In the genomic region with DNA sequence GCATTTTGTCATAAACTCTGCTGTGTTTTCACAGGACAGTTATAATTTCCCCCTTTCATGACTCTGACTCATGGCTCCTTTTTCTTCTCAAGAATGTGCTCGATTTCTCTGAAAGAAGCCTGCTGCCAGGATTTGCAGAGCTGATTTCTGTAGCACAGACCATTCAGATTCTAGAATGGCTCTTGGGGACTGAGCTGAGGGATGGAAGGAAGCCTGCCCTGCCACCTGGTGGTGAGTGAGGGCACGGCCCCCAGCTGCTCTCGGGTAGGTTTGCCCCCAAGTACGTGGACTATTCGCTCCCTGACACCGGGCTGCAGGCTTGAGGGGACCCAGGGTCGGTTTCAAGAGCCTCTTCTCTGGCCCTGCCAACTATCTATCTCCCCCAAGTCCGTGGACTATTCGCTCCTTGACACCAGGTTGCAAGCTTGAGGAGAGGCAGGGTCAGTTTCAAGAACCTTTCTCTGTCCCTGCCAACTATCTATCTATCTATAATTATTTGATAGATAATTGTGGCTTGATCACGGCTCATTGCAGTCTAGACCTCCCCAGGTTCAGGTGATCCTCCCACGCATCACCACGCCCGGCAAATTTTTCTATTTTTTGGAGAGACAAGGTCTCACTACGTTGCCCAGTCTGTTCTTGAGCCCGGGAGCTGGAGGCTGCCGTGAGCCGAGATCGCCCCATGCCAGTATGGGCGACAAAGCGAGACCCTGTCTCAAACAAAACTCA, we compare ENCODE assay signal across 9 cellular contexts. TPM values are rescaled to one million over a fixed set of nuclear protein-coding genes. Genes with fewer than 3 reads are reported as not detected.
DNase-seq lines count a peak whose midpoint lies in the region; ATAC-seq and TF ChIP-seq lines count a peak whose summit lies in the region.
"Had no signal": no experiment of that assay in that cellular context is flagged by ENCODE, and none has a peak within 500 bp of the region (broad histone marks: within the 10 kb centered on the region; RNA-seq: fewer than 3 reads in every experiment).

No MANE protein-coding gene starts in this region.

- H3K36me3 ChIP-seq in MG63 (peaks cover 2% of the 10 kb centered on the region; the same call in 1 of the 2 replicates), RWPE2 (ENCODE audit: low read depth) (no peaks in the 10 kb centered on the region), ovary (no peaks in the 10 kb centered on the region), thyroid gland (no peaks in the 10 kb centered on the region)

- peak; percentile 83 for ATAC-seq in RWPE2 (ENCODE audit: low read depth)

- peak; percentile 91 for TF ChIP-seq CTCF in RWPE2 (IDR thresholded peaks at IDR 0.05; ENCODE audit: poor library complexity, severe bottlenecking)
- peak; percentile 40 to 70 (median 57) for TF ChIP-seq CTCF in ovary (IDR thresholded peaks at IDR 0.05)
- peak; percentile 73 to 95 (median 78) for TF ChIP-seq CTCF in thyroid gland (IDR thresholded peaks at IDR 0.05)

- no peaks in the 10 kb centered on the region for H3K27me3 ChIP-seq in MG63
- H3K27me3 ChIP-seq in RWPE2 (ENCODE audit: insufficient read depth, poor library complexity, severe bottlenecking): no peaks in the 10 kb centered on the region
- no peaks in the 10 kb centered on the region for H3K27me3 ChIP-seq in ovary
- H3K27me3 ChIP-seq in thyroid gland: no peaks in the 10 kb centered on the region

- H3K4me3 ChIP-seq in MG63 (no peak overlapping the region), RWPE2 (ENCODE audit: severe bottlenecking) (no peak overlapping the region), ovary (no peak overlapping the region), thyroid gland (replicated peaks in 1 of 3) (no peak overlapping the region)

- H3K4me1 ChIP-seq in RWPE2 (ENCODE audit: insufficient read depth, poor library complexity, severe bottlenecking) (peaks cover 6% of the 10 kb centered on the region), ovary (ENCODE audit: insufficient read depth) (peaks cover 1% of the 10 kb centered on the region), thyroid gland (peaks cover 12 to 17% of the 10 kb centered on the region in 2 donors)

- 54 to 56% (median 55%) methylated on average over 20 of the region's 20 CpGs for WGBS in ovary, 3 donors
- 55 to 58% methylated on average over 18 to 20 of the region's 20 CpGs for WGBS in thyroid gland, 2 donors

- TF ChIP-seq POLR2A in ovary (IDR thresholded peaks at IDR 0.05) (no peak), thyroid gland (IDR thresholded peaks at IDR 0.05) (no peak)

- intact Hi-C loops in ovary (cut with DNase I): no loop called here
- intact Hi-C loops in thyroid gland (cut with DNase I): no loop called here

- TF ChIP-seq EP300 in ovary (IDR thresholded peaks at IDR 0.05): no peak

- DNase-seq in GM03348 (ENCODE audit: low spot score): peak; percentile 92
- DNase-seq in HCEC 1CT: peak; percentile 67
- peak; percentile 76 for DNase-seq in MG63
- no peak for DNase-seq in RWPE2 (ENCODE audit: low spot score)
- DNase-seq in activated gamma-delta T cell (lab: John Stamatoyannopoulos, UW): peak; percentile 16
- DNase-seq in foreskin melanocyte: peak; percentile 77
- peak; percentile 38 to 80 (median 64) for DNase-seq in ovary
- peak; percentile 68 to 72 for DNase-seq in thyroid gland

- H3K27ac ChIP-seq in RWPE2 (ENCODE audit: poor library complexity, severe bottlenecking): no peak overlapping the region
- H3K27ac ChIP-seq in ovary: no peak overlapping the region
- H3K27ac ChIP-seq in thyroid gland: no peak overlapping the region

- H3K9me3 ChIP-seq in MG63 (no peaks in the 10 kb centered on the region), RWPE2 (ENCODE audit: severe bottlenecking) (no peaks in the 10 kb centered on the region), ovary (no peaks in the 10 kb centered on the region), thyroid gland (no peaks in the 10 kb centered on the region)

RNA-seq across cellular contexts. Expression of a gene that starts 1.4 kb away (rescaled TPM):
- 26.2 and 57.3 TPM in 2 replicates for total RNA-seq in MG63 (2014; rRNA removed; shearing (Covaris generic); ENCODE audit: low replicate concordance)
- total RNA-seq in ovary: 10 to 100 TPM; 14.1 to 37.9 (median 27.3) TPM
- 10 to 100 TPM; 18.2 to 21.6 TPM for polyA plus RNA-seq in ovary
- 10 to 100 TPM; 14.4 to 18.1 (median 16.2) TPM for total RNA-seq in thyroid gland

RNA-seq across cellular contexts. Expression of a gene that starts 10.2 kb away (rescaled TPM):
- total RNA-seq in MG63 (2014; rRNA removed; shearing (Covaris generic); ENCODE audit: low replicate concordance): 0.16 TPM in 1 of 2 replicates, not detected in the other
- not detected for total RNA-seq in ovary
- not detected for polyA plus RNA-seq in ovary
- total RNA-seq in thyroid gland: not detected
- total RNA-seq: mononuclear cell had no signal

RNA-seq across cellular contexts. Expression of a gene that starts 20.4 kb away (rescaled TPM):
- 30.0 and 35.7 TPM in 2 replicates for total RNA-seq in MG63 (2014; rRNA removed; shearing (Covaris generic); ENCODE audit: low replicate concordance)
- 10 to 100 TPM in 6 of 7 donors, 1 to 10 TPM in 1; 7.7 to 19.7 (median 12.2) TPM for total RNA-seq in ovary
- polyA plus RNA-seq in ovary: 10 to 100 TPM in 1 of 2 donors, 1 to 10 TPM in 1; 9.7 to 11.8 TPM
- 10 to 100 TPM; 14.3 to 65.2 (median 33.2) TPM for total RNA-seq in thyroid gland

RNA-seq across cellular contexts. Expression of a gene that starts 21.5 kb away (rescaled TPM):
- 891 and 917 TPM in 2 replicates for total RNA-seq in MG63 (2014; rRNA removed; shearing (Covaris generic); ENCODE audit: low replicate concordance)
- 100 to 1,000 TPM; 143 to 272 (median 220) TPM for total RNA-seq in ovary
- polyA plus RNA-seq in ovary: 100 to 1,000 TPM; 157 to 289 TPM
- total RNA-seq in thyroid gland: 100 to 1,000 TPM; 160 to 205 (median 189) TPM
